Comparison of ENCODE assay signal across 1 cellular context in the genomic region with DNA sequence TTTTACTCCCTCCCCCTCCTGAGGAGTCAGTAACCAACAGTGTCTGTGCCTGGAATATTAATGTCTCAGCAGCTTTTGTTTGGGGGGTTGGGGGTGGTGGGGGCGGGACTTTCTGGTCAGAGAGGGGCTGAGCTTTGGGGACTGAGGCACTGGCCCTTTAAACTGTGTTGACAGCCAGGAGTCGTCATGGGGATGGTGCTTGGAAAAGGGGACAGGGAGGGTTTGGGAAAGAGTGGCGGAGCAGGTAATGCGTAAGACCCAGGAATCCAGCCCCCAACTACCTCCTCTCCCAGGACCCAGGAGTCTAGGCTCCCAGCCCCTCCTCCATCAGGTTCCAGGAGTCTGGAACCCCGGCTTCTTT.
TF ChIP-seq lines count a peak whose summit lies in the region.

No MANE protein-coding gene starts in this region.

TF ChIP-seq in H1, 55 proteins besides CTCF, POLR2A, EP300 and RAD21:
- TF ChIP-seq SIN3A (conservative IDR thresholded peaks at IDR 0.05 in 1 of 2, IDR thresholded peaks at IDR 0.05 in 1 of 2; ENCODE audit: low read depth in 1 of 2, low read length in 2 of 2) (peak; percentile 46 to 71; a peak in 2 of 4 replicates), SP1 (IDR thresholded peaks at IDR 0.05; ENCODE audit: low read depth, low read length) (peak; percentile 40; the same call in 1 of the 2 replicates), CHD2 (IDR thresholded peaks at IDR 0.05; ENCODE audit: low read length) (no peak), MAX (IDR thresholded peaks at IDR 0.05) (0 out of 2 replicates have a peak, but pooled peaks have one; percentile 18), KDM1A (IDR thresholded peaks at IDR 0.05; ENCODE audit: borderline replicate concordance, low read length) (0 out of 2 replicates have a peak, but pooled peaks have one; percentile 5), RFX5 (IDR thresholded peaks at IDR 0.05; ENCODE audit: borderline replicate concordance, low read depth, low read length) (no peak)
TF ChIP-seq in H1: peak in this region for 4.
